8 cellular contexts compared by ENCODE assay signal in genomic region chr11:123083623-123084029, GRCh38. TPM values are rescaled to one million over a fixed set of nuclear protein-coding genes. Genes with fewer than 3 reads are reported as not detected.
DNase-seq lines count a peak whose midpoint lies in the region; ATAC-seq and TF ChIP-seq lines count a peak whose summit lies in the region.

No MANE protein-coding gene starts in this region.

- in situ Hi-C loops in gastrocnemius medialis (cut with MboI; ENCODE audit: low sequenced_read_pairs in 4 of 4) = no loop called here

- DNase-seq in HK-2 (ENCODE audit: unreplicated experiment) (peak; percentile 55), Right ventricle myocardium superior (peak; percentile 82), gastrocnemius medialis (peak; percentile 67 to 81), H7 (no peak), middle frontal gyrus (ENCODE audit: extremely low spot score, low spot score) (no peak)
- peak; percentile 50 for DNase-seq in activated T-helper 9 cell treated with anti-CD3 and anti-CD28 coated beads, Interleukin-2, amount 50 U/mL, for 16 hours (ENCODE audit: low read depth)

- intact Hi-C loops in Right ventricle myocardium superior (cut with DNase I) = no loop called here
- intact Hi-C loops in gastrocnemius medialis (cut with DNase I; ENCODE audit: low total_unique reads) = no loop called here

- H3K27me3 ChIP-seq in gastrocnemius medialis (no peaks in the 10 kb centered on the region), H7 (ENCODE audit: control insufficient read depth, insufficient read depth, low read length) (no peaks in the 10 kb centered on the region)

- peak; percentile 89 for ATAC-seq in Right ventricle myocardium superior (ENCODE audit: poor library complexity)
- ATAC-seq in gastrocnemius medialis = peak; percentile 72 to 93
- ATAC-seq in GM21447 (IDR thresholded peaks at IDR 0.05; ENCODE audit: unreplicated experiment) = no peak

- H3K4me3 ChIP-seq in gastrocnemius medialis (no peak overlapping the region), H7 (ENCODE audit: insufficient read depth, low read depth, low read length) (no peak overlapping the region)

- H3K27ac ChIP-seq in gastrocnemius medialis = peak overlapping the region in 2 of 4 donors; percentile 13 to 27

- H3K36me3 ChIP-seq in gastrocnemius medialis (no peaks in the 10 kb centered on the region), H7 (replicated peaks; ENCODE audit: control insufficient read depth, insufficient read depth, low read length) (peaks cover 4% of the 10 kb centered on the region)

- H3K4me1 ChIP-seq in gastrocnemius medialis = peaks cover 7 to 9% of the 10 kb centered on the region in 2 donors

- H3K9me3 ChIP-seq in gastrocnemius medialis = no peaks in the 10 kb centered on the region

- TF ChIP-seq POLR2A in gastrocnemius medialis (IDR thresholded peaks at IDR 0.05) = no peak

- no peak for TF ChIP-seq CTCF in gastrocnemius medialis (IDR thresholded peaks at IDR 0.05 in 4 of 5, conservative IDR thresholded peaks at IDR 0.05 in 1 of 5)

TF ChIP-seq in PFSK-1, 5 proteins besides CTCF, POLR2A, EP300 and RAD21:
- TF ChIP-seq TAF1 (IDR thresholded peaks at IDR 0.05; ENCODE audit: borderline replicate concordance, insufficient read depth, low read length) = no peak
- TF ChIP-seq SIN3A (IDR thresholded peaks at IDR 0.05; ENCODE audit: borderline replicate concordance, insufficient read depth, low read length) = peak; percentile 86; the same call in 1 of the 2 replicates
- peak; percentile 62 for TF ChIP-seq FOXP2 (optimal IDR thresholded peaks at IDR 0.05; ENCODE audit: borderline replicate concordance, extremely low read depth, extremely low read length, insufficient read depth)
- TF ChIP-seq, protein P1, sequence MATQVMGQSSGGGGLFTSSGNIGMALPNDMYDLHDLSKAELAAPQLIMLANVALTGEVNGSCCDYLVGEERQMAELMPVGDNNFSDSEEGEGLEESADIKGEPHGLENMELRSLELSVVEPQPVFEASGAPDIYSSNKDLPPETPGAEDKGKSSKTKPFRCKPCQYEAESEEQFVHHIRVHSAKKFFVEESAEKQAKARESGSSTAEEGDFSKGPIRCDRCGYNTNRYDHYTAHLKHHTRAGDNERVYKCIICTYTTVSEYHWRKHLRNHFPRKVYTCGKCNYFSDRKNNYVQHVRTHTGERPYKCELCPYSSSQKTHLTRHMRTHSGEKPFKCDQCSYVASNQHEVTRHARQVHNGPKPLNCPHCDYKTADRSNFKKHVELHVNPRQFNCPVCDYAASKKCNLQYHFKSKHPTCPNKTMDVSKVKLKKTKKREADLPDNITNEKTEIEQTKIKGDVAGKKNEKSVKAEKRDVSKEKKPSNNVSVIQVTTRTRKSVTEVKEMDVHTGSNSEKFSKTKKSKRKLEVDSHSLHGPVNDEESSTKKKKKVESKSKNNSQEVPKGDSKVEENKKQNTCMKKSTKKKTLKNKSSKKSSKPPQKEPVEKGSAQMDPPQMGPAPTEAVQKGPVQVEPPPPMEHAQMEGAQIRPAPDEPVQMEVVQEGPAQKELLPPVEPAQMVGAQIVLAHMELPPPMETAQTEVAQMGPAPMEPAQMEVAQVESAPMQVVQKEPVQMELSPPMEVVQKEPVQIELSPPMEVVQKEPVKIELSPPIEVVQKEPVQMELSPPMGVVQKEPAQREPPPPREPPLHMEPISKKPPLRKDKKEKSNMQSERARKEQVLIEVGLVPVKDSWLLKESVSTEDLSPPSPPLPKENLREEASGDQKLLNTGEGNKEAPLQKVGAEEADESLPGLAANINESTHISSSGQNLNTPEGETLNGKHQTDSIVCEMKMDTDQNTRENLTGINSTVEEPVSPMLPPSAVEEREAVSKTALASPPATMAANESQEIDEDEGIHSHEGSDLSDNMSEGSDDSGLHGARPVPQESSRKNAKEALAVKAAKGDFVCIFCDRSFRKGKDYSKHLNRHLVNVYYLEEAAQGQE (IDR thresholded peaks at IDR 0.05; ENCODE audit: insufficient read depth in 1 of 2, low read depth in 2 of 2, low read length in 2 of 2) = peak in 1 of 2 experiments; percentile 49; a peak in 1 of 4 replicates

RNA-seq across cellular contexts. Expression of gene HSPA8, which starts 21.7 kb away (rescaled TPM):
- 536 TPM for polyA plus RNA-seq in PFSK-1 (2012; ENCODE audit: insufficient read length, low read depth)
- total RNA-seq in Right ventricle myocardium superior (1,336 TPM), gastrocnemius medialis (1,000 to 10,000 TPM; 1,017 to 1,596 (median 1,399) TPM)
- total RNA-seq in H7 (2014; rRNA removed; shearing (Covaris generic)) = 2,498 and 3,375 TPM in 2 replicates

Comparison
In these comparisons a context has a peak if more than half of its experiments do, and no peak if none do; other contexts are left out.
1. DNase-seq: peak in HK-2 (single experiment), activated T-helper 9 cell treated with anti-CD3 and anti-CD28 coated beads, Interleukin-2, amount 50 U/mL, for 16 hours (single experiment), Right ventricle myocardium superior (single experiment) and gastrocnemius medialis (2 of 2); none in H7 (single experiment) and middle frontal gyrus (single experiment).